ENCODE assay signal across 20 cellular contexts in the genomic region with DNA sequence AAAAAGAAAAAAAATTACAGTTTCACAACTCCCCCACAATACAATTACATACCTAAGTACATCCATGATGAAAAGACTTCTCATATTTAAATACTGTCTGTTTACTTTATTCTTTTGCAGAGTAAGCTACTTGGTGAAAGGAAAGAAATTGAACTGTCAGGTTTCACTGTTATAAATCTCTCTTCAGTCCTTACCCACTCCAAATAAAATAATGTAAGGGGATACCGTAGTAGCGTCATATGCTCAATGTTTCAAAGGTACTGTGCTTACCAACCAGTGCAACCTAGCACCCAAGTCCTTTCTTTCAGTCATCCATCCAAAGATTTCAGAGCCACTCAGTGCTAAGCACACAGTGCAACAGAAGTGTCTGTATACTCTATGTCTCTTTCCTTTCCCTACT. TPM values are rescaled to one million over a fixed set of nuclear protein-coding genes. Genes with fewer than 3 reads are reported as not detected.
A peak's percentile ranks its signal among the peaks of the same experiment; 100 is the strongest.
DNase-seq lines count a peak whose midpoint lies in the region; ATAC-seq lines count a peak whose summit lies in the region.
"Had no signal": no experiment of that assay in that cellular context is flagged by ENCODE, and none has a peak within 500 bp of the region (broad histone marks: within the 10 kb centered on the region; RNA-seq: fewer than 3 reads in every experiment).

No MANE protein-coding gene starts in this region.

- H3K4me3 Mint-ChIP-seq in activated naive CD4-positive, alpha-beta T cell treated with anti-CD3 and anti-CD28 coated beads, Interleukin-2, amount 50 U/mL, for 24 hours: no peak overlapping the region
- H3K4me3 Mint-ChIP-seq in activated naive CD4-positive, alpha-beta T cell treated with anti-CD3 and anti-CD28 coated beads, Interleukin-2, amount 10 ng/mL, durations not matched to agents 7 days and 5 days: no peak overlapping the region
- H3K4me3 Mint-ChIP-seq in T-helper 17 cell: no peak overlapping the region
- H3K4me3 Mint-ChIP-seq: CD14-positive monocyte had no signal

- peaks cover 5% of the 10 kb centered on the region for H3K36me3 Mint-ChIP-seq in activated naive CD4-positive, alpha-beta T cell treated with anti-CD3 and anti-CD28 coated beads, Interleukin-2, amount 50 U/mL, for 24 hours
- H3K36me3 Mint-ChIP-seq in activated naive CD4-positive, alpha-beta T cell treated with anti-CD3 and anti-CD28 coated beads, Interleukin-2, amount 10 ng/mL, durations not matched to agents 7 days and 5 days: peaks cover 31% of the 10 kb centered on the region
- H3K36me3 Mint-ChIP-seq in T-helper 17 cell (ENCODE audit: low read depth): peaks cover 2% of the 10 kb centered on the region

- H3K9me3 ChIP-seq in T-helper 17 cell (ENCODE audit: control insufficient read depth, low read length, poor library complexity, severe bottlenecking): no peaks in the 10 kb centered on the region
- H3K9me3 ChIP-seq: A549 had no signal

- no peaks in the 10 kb centered on the region for H3K27me3 Mint-ChIP-seq in activated naive CD4-positive, alpha-beta T cell treated with anti-CD3 and anti-CD28 coated beads, Interleukin-2, amount 50 U/mL, for 24 hours
- H3K27me3 Mint-ChIP-seq in activated naive CD4-positive, alpha-beta T cell treated with anti-CD3 and anti-CD28 coated beads, Interleukin-2, amount 10 ng/mL, durations not matched to agents 7 days and 5 days: no peaks in the 10 kb centered on the region
- H3K27me3 Mint-ChIP-seq in T-helper 17 cell: no peaks in the 10 kb centered on the region
- H3K27me3 Mint-ChIP-seq: CD8-positive, alpha-beta memory T cell had no signal

- peak; percentile 34 for DNase-seq in NCI-H2029 treated with DMSO at 0.1 percent for 48 hours (lab: John Stamatoyannopoulos, UW)
- no peak for DNase-seq in NCI-H2029 (lab: John Stamatoyannopoulos, UW)
- no peak for DNase-seq in activated naive CD4-positive, alpha-beta T cell treated with anti-CD3 and anti-CD28 coated beads, Interleukin-2, amount 10 ng/mL, durations not matched to agents 7 days and 5 days
- no peak for DNase-seq in T-helper 17 cell
- DNase-seq in SHP77 (lab: John Stamatoyannopoulos, UW): no peak
- DNase-seq in activated effector memory CD4-positive, alpha-beta T cell treated with Interleukin-2 at 50 U/mL for 16 hours: no peak
- DNase-seq: AML-193; CD8-positive, alpha-beta memory T cell; COR-L47; DMS 273 treated with DMSO at 0.1 percent for 48 hours; DMS53; DND-41; EL; GOT3; H7; IMR-90 had no signal

- H3K9me3 Mint-ChIP-seq in activated naive CD4-positive, alpha-beta T cell treated with anti-CD3 and anti-CD28 coated beads, Interleukin-2, amount 50 U/mL, for 24 hours: no peaks in the 10 kb centered on the region
- peaks cover 2% of the 10 kb centered on the region for H3K9me3 Mint-ChIP-seq in activated naive CD4-positive, alpha-beta T cell treated with anti-CD3 and anti-CD28 coated beads, Interleukin-2, amount 10 ng/mL, durations not matched to agents 7 days and 5 days
- H3K9me3 Mint-ChIP-seq: CD8-positive, alpha-beta memory T cell had no signal

- peak overlapping the region; percentile 56 for H3K27ac Mint-ChIP-seq in activated naive CD4-positive, alpha-beta T cell treated with anti-CD3 and anti-CD28 coated beads, Interleukin-2, amount 50 U/mL, for 24 hours
- H3K27ac Mint-ChIP-seq in activated naive CD4-positive, alpha-beta T cell treated with anti-CD3 and anti-CD28 coated beads, Interleukin-2, amount 10 ng/mL, durations not matched to agents 7 days and 5 days: no peak overlapping the region
- peak overlapping the region; percentile 24 for H3K27ac Mint-ChIP-seq in T-helper 17 cell

- H3K4me1 Mint-ChIP-seq in activated naive CD4-positive, alpha-beta T cell treated with anti-CD3 and anti-CD28 coated beads, Interleukin-2, amount 50 U/mL, for 24 hours: peaks cover 75% of the 10 kb centered on the region
- peaks cover 24% of the 10 kb centered on the region for H3K4me1 Mint-ChIP-seq in activated naive CD4-positive, alpha-beta T cell treated with anti-CD3 and anti-CD28 coated beads, Interleukin-2, amount 10 ng/mL, durations not matched to agents 7 days and 5 days
- H3K4me1 Mint-ChIP-seq in T-helper 17 cell: peaks cover 48% of the 10 kb centered on the region

- CTCF ChIA-PET in activated naive CD4-positive, alpha-beta T cell treated with anti-CD3 and anti-CD28 coated beads, Interleukin-2, amount 10 ng/mL, durations not matched to agents 7 days and 5 days (lab: Charles Lee): interaction anchor here (0.6 kb wide), 1 partner anchor 1001 kb away, joined by 3 read pairs; no protein-coding TSS in a partner anchor

- ATAC-seq in T-helper 17 cell: no peak
- ATAC-seq: A549, HCT116 had no signal

RNA-seq across cellular contexts. Expression of gene GSK3B, which starts 13.4 kb away (rescaled TPM):
- total RNA-seq in T-helper 17 cell: 10 to 100 TPM; 42.2 to 45.2 TPM
